In the genomic region with DNA sequence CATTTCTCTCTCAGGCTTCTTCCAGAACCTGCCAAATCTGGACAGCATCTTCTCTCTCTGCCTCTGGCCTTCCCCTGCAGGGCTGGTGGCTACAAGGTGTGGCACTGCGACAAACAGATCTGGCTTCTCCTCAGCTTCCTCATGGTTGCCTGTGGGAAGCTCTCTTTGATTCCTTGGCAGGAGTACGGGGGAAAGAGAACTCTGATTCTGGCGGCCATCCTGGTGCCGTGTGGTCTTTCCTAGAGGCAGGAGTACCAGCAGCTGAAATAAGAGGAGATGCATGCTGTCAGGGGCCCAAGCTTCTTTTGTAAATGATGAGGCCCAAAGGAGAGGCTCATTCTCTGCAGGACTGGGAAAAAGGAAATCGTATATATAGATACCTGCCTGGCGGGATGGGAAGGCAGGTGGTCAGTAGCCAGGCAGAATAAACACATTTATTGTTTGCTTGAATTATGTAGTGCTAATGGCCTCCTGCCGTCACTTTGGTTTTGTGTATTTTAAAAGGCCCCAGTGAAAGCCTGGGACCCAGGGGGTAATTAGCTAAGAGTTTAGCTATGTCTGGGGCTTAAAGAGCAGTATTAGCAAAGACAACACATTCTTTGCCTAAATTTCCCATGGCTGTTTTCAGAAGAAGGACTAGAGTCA, we compare ENCODE assay signal across 20 cellular contexts. TPM values are rescaled to one million over a fixed set of nuclear protein-coding genes. Genes with fewer than 3 reads are reported as not detected.
A peak's percentile ranks its signal among the peaks of the same experiment; 100 is the strongest.
DNase-seq lines count a peak whose midpoint lies in the region; FAIRE-seq and TF ChIP-seq lines count a peak whose summit lies in the region.
"Had no signal": no experiment of that assay in that cellular context is flagged by ENCODE, and none has a peak within 500 bp of the region (broad histone marks: within the 10 kb centered on the region; RNA-seq: fewer than 3 reads in every experiment).

A gene with protein sequence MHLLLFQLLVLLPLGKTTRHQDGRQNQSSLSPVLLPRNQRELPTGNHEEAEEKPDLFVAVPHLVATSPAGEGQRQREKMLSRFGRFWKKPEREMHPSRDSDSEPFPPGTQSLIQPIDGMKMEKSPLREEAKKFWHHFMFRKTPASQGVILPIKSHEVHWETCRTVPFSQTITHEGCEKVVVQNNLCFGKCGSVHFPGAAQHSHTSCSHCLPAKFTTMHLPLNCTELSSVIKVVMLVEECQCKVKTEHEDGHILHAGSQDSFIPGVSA (minus strand): TSS at position 343 of the 645 bp plus-strand sequence. CDS start 61 bp downstream, at position 282.

- H2AK5ac ChIP-seq in H1 (ENCODE audit: low read depth, low read length): peak within 1 kb of the TSS; percentile 61; the same call in 1 of the 2 replicates

- H4K91ac ChIP-seq in H1 (replicated peaks; ENCODE audit: insufficient read length, low read length): no peak within 1 kb of the TSS

- H3K4me2 ChIP-seq in H1 (ENCODE audit: insufficient read depth in 1 of 2, low read depth in 2 of 2, low read length in 2 of 2) (peak within 1 kb of the TSS; percentile 29 to 64), neural progenitor cell (peak within 1 kb of the TSS; percentile 67)
- H3K4me2 ChIP-seq: BLaER1 treated with 17β-estradiol and CSF1 and Interleukin-3, amounts not matched to agents 10 nM and 100 nM had no signal

- TF ChIP-seq RAD21 in H1 (IDR thresholded peaks at IDR 0.05 in 1 of 2, conservative IDR thresholded peaks at IDR 0.05 in 1 of 2; ENCODE audit: low read depth in 2 of 2, low read length in 2 of 2): no peak

- peaks cover 35 to 73% (median 46%) of the 10 kb centered on the region in 4 experiments for H3K27me3 ChIP-seq in H1 (replicated peaks in 1 of 4; ENCODE audit: control insufficient read depth in 3 of 4, extremely low read depth in 1 of 4, insufficient read depth in 3 of 4, low read length in 3 of 4)
- peaks cover 98% of the 10 kb centered on the region for H3K27me3 ChIP-seq in neural progenitor cell
- H3K27me3 ChIP-seq: BLaER1 treated with 17β-estradiol and CSF1 and Interleukin-3, amounts not matched to agents 10 nM and 100 nM; right atrium auricular region had no signal

- H4K20me1 ChIP-seq in H1 (replicated peaks in 1 of 2; ENCODE audit: control insufficient read depth in 1 of 2, insufficient read depth in 2 of 2, low read length in 2 of 2) (peaks cover 0 to 1% of the 10 kb centered on the region in 2 experiments), neural progenitor cell (ENCODE audit: low read depth) (peaks cover 6% of the 10 kb centered on the region)
- H4K20me1 ChIP-seq: BLaER1 treated with 17β-estradiol and CSF1 and Interleukin-3, amounts not matched to agents 10 nM and 100 nM had no signal

- peak within 1 kb of the TSS; percentile 62 for H2BK12ac ChIP-seq in H1 (ENCODE audit: low read depth, low read length)

- H3K23ac ChIP-seq in H1 (ENCODE audit: insufficient read length): no peak within 1 kb of the TSS

- TF ChIP-seq CTCF in H1 (IDR thresholded peaks at IDR 0.05; ENCODE audit: control extremely low read depth in 1 of 3, insufficient read depth in 1 of 3, low read depth in 1 of 3, low read length in 3 of 3): no peak
- no peak for TF ChIP-seq CTCF in neural progenitor cell (IDR thresholded peaks at IDR 0.05)

- no peak within 1 kb of the TSS for H3K4me3 Mint-ChIP-seq in neural progenitor cell
- H3K4me3 Mint-ChIP-seq: activated CD4-positive, alpha-beta T cell treated with anti-CD3 and anti-CD28 coated beads, Interleukin-2, amount 10 ng/mL, durations not matched to agents 7 days and 5 days; stimulated activated naive B cell treated with anti-CD40 and anti-IgM and Interleukin-4, amounts not matched to agents 10 μg/mL and 1 μg/mL and 100 μg/mL, for 72 hours had no signal

- H3K4me3 ChIP-seq in H1 (ENCODE audit: extremely low read depth in 1 of 4, insufficient read depth in 2 of 4, low read depth in 3 of 4, low read length in 4 of 4) (peak within 1 kb of the TSS in 1 of 4 experiments; percentile 7; a peak in 1 of 8 replicates), neural progenitor cell (peak within 1 kb of the TSS; percentile 7)
- H3K4me3 ChIP-seq: BLaER1 treated with 17β-estradiol and CSF1 and Interleukin-3, amounts not matched to agents 10 nM and 100 nM; right atrium auricular region had no signal

- TF ChIP-seq EP300 in H1 (IDR thresholded peaks at IDR 0.05; ENCODE audit: borderline replicate concordance in 1 of 2, low read depth in 2 of 2, low read length in 2 of 2): peak in 1 of 2 experiments; percentile 61; a peak in 1 of 3 replicates

- no peak within 1 kb of the TSS for H2BK20ac ChIP-seq in H1 (ENCODE audit: low read length)

- CTCF ChIA-PET in H1 (lab: Charles Lee; ENCODE audit: partially characterized antibody): interaction anchor here (0.7 to 2.8 kb wide), 12 partner anchors 11 to 280 kb away, joined by 3 to 11 read pairs (median 3); a partner anchor contains a TSS

- H3K23me2 ChIP-seq in H1 (ENCODE audit: low read depth, low read length): no peaks in the 10 kb centered on the region; the same call in 1 of the 2 replicates

- no peaks in the 10 kb centered on the region for H3K36me3 Mint-ChIP-seq in neural progenitor cell
- H3K36me3 Mint-ChIP-seq: stimulated activated naive B cell treated with anti-CD40 and anti-IgM and Interleukin-4, amounts not matched to agents 10 μg/mL and 1 μg/mL and 100 μg/mL, for 72 hours had no signal

- H3K14ac ChIP-seq in H1 (ENCODE audit: insufficient read length): no peak within 1 kb of the TSS

- FAIRE-seq in H1 (lab: Jason Lieb, UNC): peak; percentile 28
- FAIRE-seq in urothelium cell line (lab: Jason Lieb, UNC): no peak

- no peak within 1 kb of the TSS for H2BK120ac ChIP-seq in H1 (replicated peaks; ENCODE audit: low read depth, low read length)

- no peaks in the 10 kb centered on the region for H3K9me3 ChIP-seq in H1 (ENCODE audit: insufficient read depth in 2 of 2, low read depth in 1 of 2, low read length in 1 of 2)
- H3K9me3 ChIP-seq in neural progenitor cell (ENCODE audit: low read depth): no peaks in the 10 kb centered on the region
- H3K9me3 ChIP-seq: BLaER1 treated with 17β-estradiol and CSF1 and Interleukin-3, amounts not matched to agents 10 nM and 100 nM; right atrium auricular region had no signal

- H3K36me3 ChIP-seq in H1 (ENCODE audit: control insufficient read depth in 2 of 4, insufficient read depth in 4 of 4, low read length in 3 of 4): no peaks in the 10 kb centered on the region
- no peaks in the 10 kb centered on the region for H3K36me3 ChIP-seq in neural progenitor cell
- H3K36me3 ChIP-seq: BLaER1 treated with 17β-estradiol and CSF1 and Interleukin-3, amounts not matched to agents 10 nM and 100 nM; right atrium auricular region had no signal

- WGBS in H1 (ENCODE audit: extremely low coverage in 1 of 2, insufficient coverage in 1 of 2, insufficient read length in 1 of 2, insufficient replicate concordance in 2 of 2, low coverage in 1 of 2, low lambda C conversion rate in 2 of 2, missing lambda C conversion rate in 1 of 2), 2 experiments: 15% methylated on average over 7 of the region's 7 CpGs; no CpG with 5 or more reads in 1 of the 2 experiments

- H3K27me3 Mint-ChIP-seq in neural progenitor cell (ENCODE audit: insufficient read depth, low read depth): no peaks in the 10 kb centered on the region

- H4K8ac ChIP-seq in H1 (ENCODE audit: extremely low read depth, insufficient read depth, low read length): no peak within 1 kb of the TSS

- H3K56ac ChIP-seq in H1 (replicated peaks; ENCODE audit: insufficient read length, low read depth, low read length): no peak within 1 kb of the TSS

- H3K4me1 ChIP-seq in H1 (replicated peaks in 1 of 4; ENCODE audit: control insufficient read depth in 3 of 4, insufficient read depth in 4 of 4, low read length in 3 of 4): peaks cover 4 to 8% (median 6%) of the 10 kb centered on the region in 4 experiments; a peak in 6 of 7 replicates
- H3K4me1 ChIP-seq in neural progenitor cell: peaks cover 17% of the 10 kb centered on the region
- H3K4me1 ChIP-seq: BLaER1 treated with 17β-estradiol and CSF1 and Interleukin-3, amounts not matched to agents 10 nM and 100 nM; right atrium auricular region had no signal

- H2AFZ ChIP-seq in H1 (ENCODE audit: low read length) (no peak within 1 kb of the TSS), neural progenitor cell (replicated peaks) (no peak within 1 kb of the TSS)

- POLR2A ChIA-PET in H1 (lab: Charles Lee; ENCODE audit: partially characterized antibody): interaction anchor here (0.6 to 3.2 kb wide), 3 partner anchors 29 to 1825 kb away, joined by 3 to 9 read pairs (median 3); a partner anchor contains a TSS

- no peak within 1 kb of the TSS for H3K4ac ChIP-seq in H1 (replicated peaks; ENCODE audit: insufficient read length, low read depth, low read length)

- DNase-seq in DMS53 (lab: John Stamatoyannopoulos, UW) (peak; percentile 10), DMS53 treated with DMSO at 0.1 percent for 48 hours (lab: John Stamatoyannopoulos, UW; ENCODE audit: unreplicated experiment) (no peak), NCI-H2107 treated with DMSO at 0.1 percent for 48 hours (lab: John Stamatoyannopoulos, UW; ENCODE audit: unreplicated experiment) (peak; percentile 73), H1 (ENCODE audit: low read depth in 1 of 2, low spot score in 2 of 2) (peak; percentile 62 to 82), neural progenitor cell (ENCODE audit: low spot score) (peak; percentile 88), urothelium cell line (ENCODE audit: low spot score) (no peak), dedifferentiated amniotic fluid mesenchymal stem cell (ENCODE audit: extremely low spot score) (no peak), AML-193 (lab: John Stamatoyannopoulos, UW) (no peak)
- DNase-seq: activated CD4-positive, alpha-beta T cell treated with anti-CD3 and anti-CD28 coated beads, Interleukin-2, amount 10 ng/mL, durations not matched to agents 7 days and 5 days; activated gamma-delta T cell treated with Interleukin-2 at 50 U/mL for 16 hours; amniotic stem cell; left cardiac atrium; NCI-H2171 treated with DMSO at 0.1 percent for 48 hours; stimulated activated CD4-positive, alpha-beta T cell treated with anti-CD3 and anti-CD28 coated beads, Interleukin-15, amount 100 ng/mL, for 24 hours; stimulated activated naive B cell treated with anti-CD40 and anti-IgM and Interleukin-4, amounts not matched to agents 10 μg/mL and 1 μg/mL and 100 μg/mL, for 72 hours had no signal

- no peak for TF ChIP-seq POLR2A in H1 (IDR thresholded peaks at IDR 0.05; ENCODE audit: control extremely low read depth in 1 of 2, low read depth in 2 of 2, low read length in 2 of 2)

- H2BK15ac ChIP-seq in H1 (ENCODE audit: low read length): no peak within 1 kb of the TSS

- H3F3A ChIP-seq in neural progenitor cell (ENCODE audit: low read depth): peaks cover 21% of the 10 kb centered on the region

- no peak within 1 kb of the TSS for H3K18ac ChIP-seq in H1 (ENCODE audit: extremely low read depth, low read length)

- no peaks in the 10 kb centered on the region for H3K79me1 ChIP-seq in H1 (ENCODE audit: low read depth, low read length)

- no peak within 1 kb of the TSS for H2BK5ac ChIP-seq in H1 (ENCODE audit: low read depth, low read length)

- H3K9ac ChIP-seq in H1 (replicated peaks in 1 of 4; ENCODE audit: extremely low read depth in 1 of 4, low read depth in 3 of 4, low read length in 3 of 4) (no peak within 1 kb of the TSS), neural progenitor cell (no peak within 1 kb of the TSS)
- H3K9ac ChIP-seq: BLaER1 treated with 17β-estradiol and CSF1 and Interleukin-3, amounts not matched to agents 10 nM and 100 nM had no signal

- H3K27ac ChIP-seq in H1 (ENCODE audit: low read depth, low read length): no peak within 1 kb of the TSS
- no peak within 1 kb of the TSS for H3K27ac ChIP-seq in neural progenitor cell
- H3K27ac ChIP-seq: 22Rv1; BLaER1 treated with 17β-estradiol and CSF1 and Interleukin-3, amounts not matched to agents 10 nM and 100 nM; right atrium auricular region had no signal

- H3K9me3 Mint-ChIP-seq in neural progenitor cell: no peaks in the 10 kb centered on the region
- H3K9me3 Mint-ChIP-seq: activated CD4-positive, alpha-beta T cell treated with anti-CD3 and anti-CD28 coated beads, Interleukin-2, amount 10 ng/mL, durations not matched to agents 7 days and 5 days; stimulated activated naive B cell treated with anti-CD40 and anti-IgM and Interleukin-4, amounts not matched to agents 10 μg/mL and 1 μg/mL and 100 μg/mL, for 72 hours had no signal

- no peak within 1 kb of the TSS for H4K5ac ChIP-seq in H1 (ENCODE audit: insufficient read length, low read depth, low read length)

- H3K79me2 ChIP-seq in H1 (ENCODE audit: control insufficient read depth in 1 of 2, insufficient read depth in 2 of 2, low read length in 2 of 2) (no peaks in the 10 kb centered on the region), neural progenitor cell (ENCODE audit: low read depth) (no peaks in the 10 kb centered on the region)

- no peak within 1 kb of the TSS for H3K27ac Mint-ChIP-seq in neural progenitor cell
- H3K27ac Mint-ChIP-seq: activated CD4-positive, alpha-beta T cell treated with anti-CD3 and anti-CD28 coated beads, Interleukin-2, amount 10 ng/mL, durations not matched to agents 7 days and 5 days; stimulated activated naive B cell treated with anti-CD40 and anti-IgM and Interleukin-4, amounts not matched to agents 10 μg/mL and 1 μg/mL and 100 μg/mL, for 72 hours had no signal

- H3K4me1 Mint-ChIP-seq in neural progenitor cell: peaks cover 16% of the 10 kb centered on the region
- H3K4me1 Mint-ChIP-seq: activated CD4-positive, alpha-beta T cell treated with anti-CD3 and anti-CD28 coated beads, Interleukin-2, amount 10 ng/mL, durations not matched to agents 7 days and 5 days; stimulated activated naive B cell treated with anti-CD40 and anti-IgM and Interleukin-4, amounts not matched to agents 10 μg/mL and 1 μg/mL and 100 μg/mL, for 72 hours had no signal

RNA-seq across cellular contexts. Expression of the gene that starts here (rescaled TPM):
- total RNA-seq in H1 (2021; fragmentation: NEBNext Ultra II Directional; extraction: Animal tissue kit (Norgen Biotek cat#: 25700)): 2.2 and 3.4 TPM in 2 replicates
- polyA plus RNA-seq in H1 (2011; rRNA removed): 0.26 and 0.28 TPM in 2 replicates
- 0.71 TPM for polyA plus RNA-seq in H1 (2011; cell fraction: cytosol; rRNA removed)
- 0.39 TPM for polyA plus RNA-seq in H1 (2011; cell fraction: nucleus; rRNA removed)
- 0.40 to 2.2 TPM (median 1.5 TPM) in 4 replicates for polyA plus RNA-seq in H1 (2012, experiment 1 of 2)
- 0.20 TPM for polyA plus RNA-seq in H1 (2012, experiment 2 of 2)
- 10.3 TPM for polyA plus RNA-seq in H1 (2013, experiment 1 of 2)
- 13.2 TPM for polyA plus RNA-seq in H1 (2013, experiment 2 of 2)
- polyA minus RNA-seq in H1 (2011; rRNA and poly(A)+ RNA removed): 1.8 and 2.2 TPM in 2 replicates
- polyA minus RNA-seq in H1 (2011; cell fraction: cytosol; rRNA and poly(A)+ RNA removed): not detected
- polyA minus RNA-seq in H1 (2011; cell fraction: nucleus; rRNA and poly(A)+ RNA removed): 2.5 TPM
- 0.11 TPM in 1 of 2 replicates, not detected in the other for total RNA-seq in neural progenitor cell (ENCODE audit: low replicate concordance)
- total RNA-seq: activated CD4-positive, alpha-beta T cell treated with anti-CD3 and anti-CD28 coated beads, Interleukin-2, amount 10 ng/mL, durations not matched to agents 7 days and 5 days; cardiac septum; left cardiac atrium; MCF 10A; right atrium auricular region had no signal

Comparison
In these comparisons a context has a peak if more than half of its experiments do, and no peak if none do; other contexts are left out.
1. DNase-seq: peak in DMS53 (single experiment), NCI-H2107 treated with DMSO at 0.1 percent for 48 hours (single experiment) and H1 (2 of 2); none in DMS53 treated with DMSO at 0.1 percent for 48 hours (single experiment), urothelium cell line (single experiment), dedifferentiated amniotic fluid mesenchymal stem cell (single experiment) and AML-193 (0 of 2).
2. Peak in DNase-seq, H3K4me3 ChIP-seq and H3K4me2 ChIP-seq in neural progenitor cell; RNA of the gene not detected or under 1 TPM.